ENCODE assay signal across 20 cellular contexts in the genomic region with DNA sequence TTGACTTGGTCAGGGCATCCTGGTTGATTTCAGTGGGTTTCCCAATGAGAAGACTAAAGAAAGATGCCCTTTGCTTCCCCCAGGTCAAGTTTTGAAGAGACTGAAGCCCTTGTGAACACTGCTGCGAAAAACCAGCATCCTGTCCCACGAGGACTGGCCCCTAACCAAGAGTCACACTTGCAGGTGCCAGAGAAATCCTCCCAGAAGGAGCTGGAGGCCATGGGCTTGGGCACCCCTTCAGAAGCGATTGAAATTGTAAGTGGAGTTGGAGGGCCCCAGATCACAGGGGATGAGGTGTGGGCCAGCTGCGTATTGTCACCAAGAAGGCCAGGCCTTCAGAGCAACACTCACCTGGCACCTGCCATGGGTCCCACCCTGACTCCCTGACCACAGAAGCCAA. TPM values are rescaled to one million over a fixed set of nuclear protein-coding genes. Genes with fewer than 3 reads are reported as not detected.
A peak's percentile ranks its signal among the peaks of the same experiment; 100 is the strongest.
DNase-seq lines count a peak whose midpoint lies in the region; ATAC-seq and TF ChIP-seq lines count a peak whose summit lies in the region.
"Had no signal": no experiment of that assay in that cellular context is flagged by ENCODE, and none has a peak within 500 bp of the region (broad histone marks: within the 10 kb centered on the region; RNA-seq: fewer than 3 reads in every experiment).

No MANE protein-coding gene starts in this region.

- TF ChIP-seq POLR2A in gastrocnemius medialis (IDR thresholded peaks at IDR 0.05), result no peak

- no peak overlapping the region for H3K4me3 Mint-ChIP-seq in Caco-2 (ENCODE audit: unreplicated experiment)
- H3K4me3 Mint-ChIP-seq: CD14-positive monocyte; CD4-positive, alpha-beta T cell; CD8-positive, alpha-beta memory T cell; HFFc6 had no signal

- H3K4me1 ChIP-seq in right atrium auricular region (peaks cover 0 to 14% of the 10 kb centered on the region in 2 donors), gastrocnemius medialis (peaks cover 24 to 26% of the 10 kb centered on the region in 2 donors), Caco-2 (no peaks in the 10 kb centered on the region)
- H3K4me1 ChIP-seq: HAP-1 had no signal

- H3K36me3 ChIP-seq in right atrium auricular region (peaks cover 96% of the 10 kb centered on the region), gastrocnemius medialis (peaks cover 0 to 72% of the 10 kb centered on the region in 2 donors), Caco-2 (ENCODE audit: control insufficient read depth, insufficient read depth, low read length) (peaks cover 7% of the 10 kb centered on the region; the same call in 1 of the 2 replicates)

- in situ Hi-C loops in gastrocnemius medialis (cut with MboI; ENCODE audit: low sequenced_read_pairs in 4 of 4), result no loop called here

- H3K4me3 ChIP-seq in right atrium auricular region (no peak overlapping the region), gastrocnemius medialis (no peak overlapping the region), Caco-2 (ENCODE audit: low read depth, low read length) (no peak overlapping the region)
- H3K4me3 ChIP-seq: HAP-1 had no signal

- CTCF ChIA-PET in Caco-2 (lab: Charles Lee), result no interaction called here

- no peaks in the 10 kb centered on the region for H3K9me3 ChIP-seq in right atrium auricular region
- H3K9me3 ChIP-seq in gastrocnemius medialis, result no peaks in the 10 kb centered on the region
- no peaks in the 10 kb centered on the region for H3K9me3 ChIP-seq in Caco-2
- H3K9me3 ChIP-seq: HAP-1 had no signal

- H3K9me3 Mint-ChIP-seq in Caco-2 (ENCODE audit: unreplicated experiment), result no peaks in the 10 kb centered on the region
- H3K9me3 Mint-ChIP-seq: CD4-positive, alpha-beta T cell; CD8-positive, alpha-beta memory T cell; HFFc6 had no signal

- intact Hi-C loops in left cardiac atrium (cut with DNase I) (loop anchor here in 1 of 2 donors (10.0 kb wide), 1 partner anchor 173 kb away; no protein-coding TSS in a partner anchor), left ventricle myocardium superior (cut with micrococcal nuclease) (no loop called here), gastrocnemius medialis (cut with DNase I; ENCODE audit: low total_unique reads) (no loop called here), Caco-2 (cut with micrococcal nuclease; ENCODE audit: unreplicated experiment) (no loop called here)

- H3K27ac Mint-ChIP-seq in Caco-2 (ENCODE audit: unreplicated experiment), result no peak overlapping the region
- H3K27ac Mint-ChIP-seq: CD4-positive, alpha-beta T cell; HFFc6 had no signal

- BruUV-seq in Caco-2 (replicated peaks; lab: Mats Ljungman, UMichigan), result no TSS peak

- POLR2A ChIA-PET in Caco-2 (lab: Charles Lee), result no interaction called here

- ATAC-seq in left cardiac atrium, result peak; percentile 41 to 88
- ATAC-seq in left ventricle myocardium superior, result peak; percentile 28
- no peak for ATAC-seq in gastrocnemius medialis

- peak overlapping the region in 1 of 2 donors; percentile 47 for H3K27ac ChIP-seq in right atrium auricular region
- H3K27ac ChIP-seq in gastrocnemius medialis, result peak overlapping the region; percentile 15 to 85 (median 42)

- H3K27me3 ChIP-seq in right atrium auricular region, result no peaks in the 10 kb centered on the region
- no peaks in the 10 kb centered on the region for H3K27me3 ChIP-seq in gastrocnemius medialis
- H3K27me3 ChIP-seq in Caco-2 (replicated peaks; ENCODE audit: control insufficient read depth, insufficient read depth, low read length), result no peaks in the 10 kb centered on the region

- no peak for DNase-seq in left cardiac atrium
- no peak for DNase-seq in right atrium auricular region (ENCODE audit: low spot score)
- no peak for DNase-seq in left ventricle myocardium superior
- no peak for DNase-seq in gastrocnemius medialis
- no peak for DNase-seq in Caco-2
- DNase-seq in stimulated activated naive CD4-positive, alpha-beta T cell (lab: John Stamatoyannopoulos, UW), result no peak
- DNase-seq: Calu3; CD4-positive, alpha-beta T cell; CD8-positive, alpha-beta memory T cell; DMS53; DMS79 treated with DMSO at 0.1 percent for 48 hours; GF-D8; GOT3; HFFc6 had no signal

- H3K27me3 Mint-ChIP-seq in Caco-2 (ENCODE audit: insufficient read depth, unreplicated experiment), result no peaks in the 10 kb centered on the region

- no peaks in the 10 kb centered on the region for H3K4me1 Mint-ChIP-seq in Caco-2 (ENCODE audit: low read depth, unreplicated experiment)
- H3K4me1 Mint-ChIP-seq: CD14-positive monocyte; CD8-positive, alpha-beta memory T cell had no signal

- TF ChIP-seq CTCF in right atrium auricular region (IDR thresholded peaks at IDR 0.05) (no peak), gastrocnemius medialis (IDR thresholded peaks at IDR 0.05 in 4 of 5, conservative IDR thresholded peaks at IDR 0.05 in 1 of 5) (no peak), Caco-2 (IDR thresholded peaks at IDR 0.05; ENCODE audit: insufficient read depth in 1 of 2, low read depth in 1 of 2, low read length in 1 of 2, severe bottlenecking in 1 of 2, unreplicated experiment in 1 of 2) (no peak)

- peaks cover 73% of the 10 kb centered on the region for H3K36me3 Mint-ChIP-seq in Caco-2 (ENCODE audit: insufficient read depth, unreplicated experiment)
- H3K36me3 Mint-ChIP-seq: CD14-positive monocyte; CD8-positive, alpha-beta memory T cell had no signal

RNA-seq across cellular contexts. Expression of a gene that starts 43.3 kb away (rescaled TPM):
- total RNA-seq in left cardiac atrium, result under 1 TPM in 1 of 2 donors, not detected in 1; 0.37 TPM
- not detected for total RNA-seq in right atrium auricular region
- total RNA-seq in left ventricle myocardium superior, result not detected
- total RNA-seq in gastrocnemius medialis, result under 1 TPM in 2 of 4 donors, not detected in 2; 0.46 to 0.55 TPM
- not detected in 2 replicates for total RNA-seq in Caco-2 (2022)
- total RNA-seq: A172; A673; CD4-positive, alpha-beta T cell; CD8-positive, alpha-beta memory T cell; Daoy; G401; HFFc6 had no signal

Comparison
In these comparisons a context has a peak if more than half of its experiments do, and no peak if none do; other contexts are left out.
1. ATAC-seq: peak in left cardiac atrium (2 of 2) and left ventricle myocardium superior (single experiment); none in gastrocnemius medialis (0 of 2).